In genomic region chr7:123761729-123762128, GRCh38 we compare ENCODE assay signal across 1 cellular context.
TF ChIP-seq lines count a peak whose summit lies in the region.

No MANE protein-coding gene starts in this region.

TF ChIP-seq in K562, 482 proteins besides CTCF, POLR2A, EP300 and RAD21 (continued from another document):
- TF ChIP-seq, protein P1, sequence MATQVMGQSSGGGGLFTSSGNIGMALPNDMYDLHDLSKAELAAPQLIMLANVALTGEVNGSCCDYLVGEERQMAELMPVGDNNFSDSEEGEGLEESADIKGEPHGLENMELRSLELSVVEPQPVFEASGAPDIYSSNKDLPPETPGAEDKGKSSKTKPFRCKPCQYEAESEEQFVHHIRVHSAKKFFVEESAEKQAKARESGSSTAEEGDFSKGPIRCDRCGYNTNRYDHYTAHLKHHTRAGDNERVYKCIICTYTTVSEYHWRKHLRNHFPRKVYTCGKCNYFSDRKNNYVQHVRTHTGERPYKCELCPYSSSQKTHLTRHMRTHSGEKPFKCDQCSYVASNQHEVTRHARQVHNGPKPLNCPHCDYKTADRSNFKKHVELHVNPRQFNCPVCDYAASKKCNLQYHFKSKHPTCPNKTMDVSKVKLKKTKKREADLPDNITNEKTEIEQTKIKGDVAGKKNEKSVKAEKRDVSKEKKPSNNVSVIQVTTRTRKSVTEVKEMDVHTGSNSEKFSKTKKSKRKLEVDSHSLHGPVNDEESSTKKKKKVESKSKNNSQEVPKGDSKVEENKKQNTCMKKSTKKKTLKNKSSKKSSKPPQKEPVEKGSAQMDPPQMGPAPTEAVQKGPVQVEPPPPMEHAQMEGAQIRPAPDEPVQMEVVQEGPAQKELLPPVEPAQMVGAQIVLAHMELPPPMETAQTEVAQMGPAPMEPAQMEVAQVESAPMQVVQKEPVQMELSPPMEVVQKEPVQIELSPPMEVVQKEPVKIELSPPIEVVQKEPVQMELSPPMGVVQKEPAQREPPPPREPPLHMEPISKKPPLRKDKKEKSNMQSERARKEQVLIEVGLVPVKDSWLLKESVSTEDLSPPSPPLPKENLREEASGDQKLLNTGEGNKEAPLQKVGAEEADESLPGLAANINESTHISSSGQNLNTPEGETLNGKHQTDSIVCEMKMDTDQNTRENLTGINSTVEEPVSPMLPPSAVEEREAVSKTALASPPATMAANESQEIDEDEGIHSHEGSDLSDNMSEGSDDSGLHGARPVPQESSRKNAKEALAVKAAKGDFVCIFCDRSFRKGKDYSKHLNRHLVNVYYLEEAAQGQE (CRISPR knock-in tag; IDR thresholded peaks at IDR 0.05; ENCODE audit: low read depth) = no peak
- TF ChIP-seq PML (IDR thresholded peaks at IDR 0.05; ENCODE audit: low read length) (no peak), ZBTB17 (CRISPR knock-in tag; IDR thresholded peaks at IDR 0.05) (no peak), SOX6 (IDR thresholded peaks at IDR 0.05) (peak; percentile 50; the same call in 1 of the 2 replicates), MAFF (IDR thresholded peaks at IDR 0.05; ENCODE audit: low read length) (no peak), SMARCE1 (IDR thresholded peaks at IDR 0.05) (0 out of 2 replicates have a peak, but pooled peaks have one; percentile 37), ZNF644 (tag; IDR thresholded peaks at IDR 0.05; ENCODE audit: low read depth) (no peak), ZNF124 (CRISPR knock-in tag; IDR thresholded peaks at IDR 0.05) (no peak), ERF (CRISPR knock-in tag; IDR thresholded peaks at IDR 0.05) (no peak), ZKSCAN8 (CRISPR knock-in tag; IDR thresholded peaks at IDR 0.05) (no peak), SRSF3 (IDR thresholded peaks at IDR 0.05; ENCODE audit: insufficient read depth, low read length) (no peak), ESRRA (IDR thresholded peaks at IDR 0.05; ENCODE audit: borderline replicate concordance, low read depth) (no peak), NR2F6 (CRISPR knock-in tag; IDR thresholded peaks at IDR 0.05) (no peak), RCOR1 (IDR thresholded peaks at IDR 0.05; ENCODE audit: borderline replicate concordance in 1 of 2, low read depth in 2 of 2, low read length in 2 of 2) (0 out of 4 replicates have a peak, but pooled peaks of 1 of the 2 experiments have one; percentile 22), ZNF75A (CRISPR knock-in tag; IDR thresholded peaks at IDR 0.05) (no peak), ZZZ3 (IDR thresholded peaks at IDR 0.05) (no peak), HMG20B (CRISPR knock-in tag; IDR thresholded peaks at IDR 0.05) (no peak), ZNF146 (CRISPR knock-in tag; IDR thresholded peaks at IDR 0.05; ENCODE audit: unreplicated experiment) (no peak), GTF2E2 (tag; IDR thresholded peaks at IDR 0.05) (no peak), ZNF197 (CRISPR knock-in tag; IDR thresholded peaks at IDR 0.05; ENCODE audit: low read depth) (no peak), TBL1XR1 (IDR thresholded peaks at IDR 0.05; ENCODE audit: low read length in 2 of 2) (no peak), RBM15 (IDR thresholded peaks at IDR 0.05; ENCODE audit: insufficient read depth, low read length) (no peak), ZNF583 (CRISPR knock-in tag; IDR thresholded peaks at IDR 0.05) (no peak), PHF20 (IDR thresholded peaks at IDR 0.05; ENCODE audit: partially characterized antibody) (no peak), HDAC6 (IDR thresholded peaks at IDR 0.05; ENCODE audit: low read depth, low read length) (no peak), HSF4 (CRISPR knock-in tag; IDR thresholded peaks at IDR 0.05; ENCODE audit: borderline replicate concordance) (no peak), ZNF24 (IDR thresholded peaks at IDR 0.05) (no peak), CTBP1 (IDR thresholded peaks at IDR 0.05; ENCODE audit: borderline replicate concordance) (no peak), NFYB (IDR thresholded peaks at IDR 0.05; ENCODE audit: extremely low read depth, insufficient read length) (no peak), MCM5 (IDR thresholded peaks at IDR 0.05; ENCODE audit: low read depth) (no peak), TSHZ1 (CRISPR knock-in tag; IDR thresholded peaks at IDR 0.05) (no peak), SMAD4 (CRISPR knock-in tag; conservative IDR thresholded peaks at IDR 0.05) (no peak), FOXA1 (IDR thresholded peaks at IDR 0.05; ENCODE audit: borderline replicate concordance) (no peak), FUS (optimal IDR thresholded peaks at IDR 0.05; ENCODE audit: low read depth, low read length) (no peak)
- TF ChIP-seq, protein P2, sequence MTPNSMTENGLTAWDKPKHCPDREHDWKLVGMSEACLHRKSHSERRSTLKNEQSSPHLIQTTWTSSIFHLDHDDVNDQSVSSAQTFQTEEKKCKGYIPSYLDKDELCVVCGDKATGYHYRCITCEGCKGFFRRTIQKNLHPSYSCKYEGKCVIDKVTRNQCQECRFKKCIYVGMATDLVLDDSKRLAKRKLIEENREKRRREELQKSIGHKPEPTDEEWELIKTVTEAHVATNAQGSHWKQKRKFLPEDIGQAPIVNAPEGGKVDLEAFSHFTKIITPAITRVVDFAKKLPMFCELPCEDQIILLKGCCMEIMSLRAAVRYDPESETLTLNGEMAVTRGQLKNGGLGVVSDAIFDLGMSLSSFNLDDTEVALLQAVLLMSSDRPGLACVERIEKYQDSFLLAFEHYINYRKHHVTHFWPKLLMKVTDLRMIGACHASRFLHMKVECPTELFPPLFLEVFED (CRISPR knock-in tag; conservative IDR thresholded peaks at IDR 0.05) = 0 out of 2 replicates have a peak, but pooled peaks have one; percentile 23
- TF ChIP-seq, protein P3, sequence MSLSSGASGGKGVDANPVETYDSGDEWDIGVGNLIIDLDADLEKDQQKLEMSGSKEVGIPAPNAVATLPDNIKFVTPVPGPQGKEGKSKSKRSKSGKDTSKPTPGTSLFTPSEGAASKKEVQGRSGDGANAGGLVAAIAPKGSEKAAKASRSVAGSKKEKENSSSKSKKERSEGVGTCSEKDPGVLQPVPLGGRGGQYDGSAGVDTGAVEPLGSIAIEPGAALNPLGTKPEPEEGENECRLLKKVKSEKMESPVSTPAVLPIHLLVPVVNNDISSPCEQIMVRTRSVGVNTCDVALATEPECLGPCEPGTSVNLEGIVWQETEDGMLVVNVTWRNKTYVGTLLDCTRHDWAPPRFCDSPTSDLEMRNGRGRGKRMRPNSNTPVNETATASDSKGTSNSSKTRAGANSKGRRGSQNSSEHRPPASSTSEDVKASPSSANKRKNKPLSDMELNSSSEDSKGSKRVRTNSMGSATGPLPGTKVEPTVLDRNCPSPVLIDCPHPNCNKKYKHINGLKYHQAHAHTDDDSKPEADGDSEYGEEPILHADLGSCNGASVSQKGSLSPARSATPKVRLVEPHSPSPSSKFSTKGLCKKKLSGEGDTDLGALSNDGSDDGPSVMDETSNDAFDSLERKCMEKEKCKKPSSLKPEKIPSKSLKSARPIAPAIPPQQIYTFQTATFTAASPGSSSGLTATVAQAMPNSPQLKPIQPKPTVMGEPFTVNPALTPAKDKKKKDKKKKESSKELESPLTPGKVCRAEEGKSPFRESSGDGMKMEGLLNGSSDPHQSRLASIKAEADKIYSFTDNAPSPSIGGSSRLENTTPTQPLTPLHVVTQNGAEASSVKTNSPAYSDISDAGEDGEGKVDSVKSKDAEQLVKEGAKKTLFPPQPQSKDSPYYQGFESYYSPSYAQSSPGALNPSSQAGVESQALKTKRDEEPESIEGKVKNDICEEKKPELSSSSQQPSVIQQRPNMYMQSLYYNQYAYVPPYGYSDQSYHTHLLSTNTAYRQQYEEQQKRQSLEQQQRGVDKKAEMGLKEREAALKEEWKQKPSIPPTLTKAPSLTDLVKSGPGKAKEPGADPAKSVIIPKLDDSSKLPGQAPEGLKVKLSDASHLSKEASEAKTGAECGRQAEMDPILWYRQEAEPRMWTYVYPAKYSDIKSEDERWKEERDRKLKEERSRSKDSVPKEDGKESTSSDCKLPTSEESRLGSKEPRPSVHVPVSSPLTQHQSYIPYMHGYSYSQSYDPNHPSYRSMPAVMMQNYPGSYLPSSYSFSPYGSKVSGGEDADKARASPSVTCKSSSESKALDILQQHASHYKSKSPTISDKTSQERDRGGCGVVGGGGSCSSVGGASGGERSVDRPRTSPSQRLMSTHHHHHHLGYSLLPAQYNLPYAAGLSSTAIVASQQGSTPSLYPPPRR (CRISPR knock-in tag; IDR thresholded peaks at IDR 0.05; ENCODE audit: borderline replicate concordance) = no peak
